ENCODE assay signal across 19 cellular contexts in genomic region chr1:182169203-182169602, GRCh38.
A peak's percentile ranks its signal among the peaks of the same experiment; 100 is the strongest.
DNase-seq lines count a peak whose midpoint lies in the region; ATAC-seq and TF ChIP-seq lines count a peak whose summit lies in the region.
"Had no signal": no experiment of that assay in that cellular context is flagged by ENCODE, and none has a peak within 500 bp of the region (broad histone marks: within the 10 kb centered on the region; RNA-seq: fewer than 3 reads in every experiment).

No MANE protein-coding gene starts in this region.

- ATAC-seq in HG03521 (IDR thresholded peaks at IDR 0.05; ENCODE audit: unreplicated experiment): no peak
- ATAC-seq in effector memory CD8-positive, alpha-beta T cell (replicated peaks): no peak
- ATAC-seq: left colon, mucosa of descending colon had no signal

- no peaks in the 10 kb centered on the region for H3K27me3 ChIP-seq in ovary
- H3K27me3 ChIP-seq: breast epithelium, neural progenitor cell had no signal

- peak; percentile 7 for DNase-seq in G401 (ENCODE audit: low spot score)
- DNase-seq in NOMO-1 treated with DMSO at 0.1 percent for 48 hours (lab: John Stamatoyannopoulos, UW; ENCODE audit: unreplicated experiment): peak; percentile 44
- DNase-seq in fibroblast of peridontal ligament (ENCODE audit: extremely low read depth): peak; percentile 35
- peak; percentile 80 for DNase-seq in posterior vena cava (ENCODE audit: low spot score)
- no peak for DNase-seq in NCI-H1092 treated with DMSO at 0.1 percent for 48 hours (lab: John Stamatoyannopoulos, UW)
- DNase-seq in ovary: no peak
- no peak for DNase-seq in effector memory CD8-positive, alpha-beta T cell
- DNase-seq: activated gamma-delta T cell, cortex of kidney, DND-41, foreskin fibroblast, NCI-H1436 treated with DMSO at 0.1 percent for 48 hours, NCI-H82 had no signal

- H3K36me3 ChIP-seq in ovary: no peaks in the 10 kb centered on the region
- H3K36me3 ChIP-seq: breast epithelium, neural progenitor cell, thoracic aorta had no signal

- no peak for TF ChIP-seq POLR2A in ovary (IDR thresholded peaks at IDR 0.05)

- H3K4me3 Mint-ChIP-seq in effector memory CD8-positive, alpha-beta T cell: no peak overlapping the region
- H3K4me3 Mint-ChIP-seq: neural progenitor cell had no signal

- H3K4me3 ChIP-seq in ovary: no peak overlapping the region
- H3K4me3 ChIP-seq: breast epithelium, mucosa of descending colon, neural progenitor cell, thoracic aorta had no signal

- no peaks in the 10 kb centered on the region for H3K4me1 Mint-ChIP-seq in effector memory CD8-positive, alpha-beta T cell (ENCODE audit: low read depth in 2 of 2)

- H3K9me3 Mint-ChIP-seq in effector memory CD8-positive, alpha-beta T cell: no peaks in the 10 kb centered on the region
- H3K9me3 Mint-ChIP-seq: neural progenitor cell had no signal

- in situ Hi-C loops in G401 (cut with HindIII; ENCODE audit: low sequenced_read_pairs): no loop called here

- no peaks in the 10 kb centered on the region for H3K36me3 Mint-ChIP-seq in effector memory CD8-positive, alpha-beta T cell (ENCODE audit: insufficient read depth)
- H3K36me3 Mint-ChIP-seq: neural progenitor cell had no signal

- H3K9me3 ChIP-seq in ovary: no peaks in the 10 kb centered on the region
- H3K9me3 ChIP-seq: breast epithelium, mucosa of descending colon, thoracic aorta had no signal

- H3K27ac ChIP-seq in ovary: no peak overlapping the region
- H3K27ac ChIP-seq: breast epithelium, neural progenitor cell, thoracic aorta had no signal

- 75 to 77% (median 75%) methylated on average over 9 of the region's 9 CpGs for WGBS in ovary, 3 donors

- intact Hi-C loops in posterior vena cava (cut with DNase I) (no loop called here), ovary (cut with DNase I) (no loop called here)

- no peak for TF ChIP-seq CTCF in ovary (IDR thresholded peaks at IDR 0.05)

- TF ChIP-seq EP300 in ovary (IDR thresholded peaks at IDR 0.05): no peak

- no peak overlapping the region for H3K27ac Mint-ChIP-seq in effector memory CD8-positive, alpha-beta T cell
- H3K27ac Mint-ChIP-seq: neural progenitor cell had no signal

- peaks cover 8 to 13% of the 10 kb centered on the region in 2 donors for H3K27me3 Mint-ChIP-seq in effector memory CD8-positive, alpha-beta T cell

- peaks cover 8% of the 10 kb centered on the region for H3K4me1 ChIP-seq in ovary (ENCODE audit: insufficient read depth)
- H3K4me1 ChIP-seq: breast epithelium, neural progenitor cell had no signal

Comparison
In these comparisons a context has a peak if more than half of its experiments do, and no peak if none do; other contexts are left out.
1. DNase-seq: peak in G401 (single experiment), NOMO-1 treated with DMSO at 0.1 percent for 48 hours (single experiment), fibroblast of peridontal ligament (single experiment) and posterior vena cava (single experiment); none in NCI-H1092 treated with DMSO at 0.1 percent for 48 hours (single experiment), ovary (0 of 5) and effector memory CD8-positive, alpha-beta T cell (0 of 3).